Comparison of ENCODE assay signal across 8 cellular contexts in the genomic region with DNA sequence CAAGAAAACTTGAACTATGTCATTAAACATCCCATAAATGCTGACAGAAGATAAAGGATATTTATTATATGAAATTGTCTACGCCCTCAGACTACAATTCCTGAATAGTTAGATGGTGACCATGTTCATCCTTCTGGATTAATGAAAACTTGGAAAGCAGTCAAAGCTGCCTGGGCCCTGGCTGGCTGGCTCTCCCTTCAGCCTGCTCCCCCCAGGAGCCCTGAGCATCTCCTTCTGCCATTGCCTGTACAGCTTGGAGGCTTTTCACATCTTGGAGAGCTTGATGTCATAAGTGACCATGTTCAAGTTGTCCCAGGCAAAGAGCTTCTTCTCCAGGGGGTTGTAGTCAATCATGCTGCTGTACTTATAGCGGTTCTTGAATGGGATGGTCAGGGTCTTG. TPM values are rescaled to one million over a fixed set of nuclear protein-coding genes. Genes with fewer than 3 reads are reported as not detected.
"Had no signal": no experiment of that assay in that cellular context is flagged by ENCODE, and none has a peak within 500 bp of the region (broad histone marks: within the 10 kb centered on the region; RNA-seq: fewer than 3 reads in every experiment).

No MANE protein-coding gene starts in this region.

- DNase-seq: GOT3, HCEC 1CT, IMR-90, KG1 had no signal

RNA-seq across cellular contexts. Expression of a gene that starts 13.6 kb away (rescaled TPM):
- total RNA-seq: GM23248, HT-29, IMR-90 had no signal

RNA-seq across cellular contexts. Expression of a gene that starts 16.8 kb away (rescaled TPM):
- total RNA-seq: GM23248, H9, HT-29, IMR-90, K562 had no signal
